In genomic region chr2:128446866-128447537, GRCh38 we compare ENCODE assay signal across 18 cellular contexts.
DNase-seq lines count a peak whose midpoint lies in the region; ATAC-seq and TF ChIP-seq lines count a peak whose summit lies in the region.
"Had no signal": no experiment of that assay in that cellular context is flagged by ENCODE, and none has a peak within 500 bp of the region (broad histone marks: within the 10 kb centered on the region; RNA-seq: fewer than 3 reads in every experiment).

No MANE protein-coding gene starts in this region.

- TF ChIP-seq POLR2A in prostate gland (IDR thresholded peaks at IDR 0.05) = no peak

- no peak for ATAC-seq in RWPE2 (ENCODE audit: low read depth)
- ATAC-seq: activated T-cell treated with anti-CD3 and anti-CD28 coated beads, Interleukin-2, amount 50 U/mL, for 4 hours; gastroesophageal sphincter; left lung had no signal

- H3K27me3 ChIP-seq in RWPE2 (ENCODE audit: insufficient read depth, poor library complexity, severe bottlenecking) (no peaks in the 10 kb centered on the region), osteoblast (ENCODE audit: insufficient read depth, low read length) (no peaks in the 10 kb centered on the region), prostate gland (replicated peaks; ENCODE audit: insufficient read depth) (no peaks in the 10 kb centered on the region), BE2C (no peaks in the 10 kb centered on the region)
- H3K27me3 ChIP-seq: gastroesophageal sphincter, left lung had no signal

- intact Hi-C loops in prostate gland (cut with DNase I) = no loop called here

- H3K4me3 ChIP-seq in RWPE2 (ENCODE audit: severe bottlenecking) (no peak overlapping the region), osteoblast (ENCODE audit: insufficient read depth, low read length) (no peak overlapping the region), prostate gland (no peak overlapping the region), BE2C (ENCODE audit: low read depth, low read length) (no peak overlapping the region)
- H3K4me3 ChIP-seq: gastroesophageal sphincter, left lung had no signal

- peak; percentile 41 for DNase-seq in Ammon's horn (ENCODE audit: low spot score)
- DNase-seq in RWPE2 (ENCODE audit: low spot score) = peak; percentile 52
- peak; percentile 49 for DNase-seq in islet precursor cell
- peak; percentile 73 for DNase-seq in osteoblast (ENCODE audit: insufficient read length, low spot score, missing footprints)
- no peak for DNase-seq in prostate gland (ENCODE audit: low spot score)
- no peak for DNase-seq in MV-4-11 (lab: John Stamatoyannopoulos, UW)
- DNase-seq in activated CD4-positive, CD25-positive, alpha-beta regulatory T cell treated with anti-CD3 and anti-CD28 coated beads, Interleukin-2, amount 50 U/mL, for 72 hours = no peak
- no peak for DNase-seq in BE2C
- DNase-seq: ACHN; activated CD4-positive, alpha-beta T cell treated with anti-CD3 and anti-CD28 coated beads, Interleukin-2, amount 10 ng/mL, durations not matched to agents 7 days and 5 days; activated T-cell treated with anti-CD3 and anti-CD28 coated beads, Interleukin-2, amount 50 U/mL, for 4 hours; dermis blood vessel endothelial cell; erythroblast; NCI-H2029; NCI-H446 treated with DMSO at 0.1 percent for 48 hours; SW 1271 had no signal

- 80% methylated on average over 17 of the region's 17 CpGs for WGBS in prostate gland

- no peaks in the 10 kb centered on the region for H4K20me1 ChIP-seq in osteoblast (ENCODE audit: insufficient read depth, low read length)

- TF ChIP-seq CTCF in RWPE2 (IDR thresholded peaks at IDR 0.05; ENCODE audit: poor library complexity, severe bottlenecking) = no peak
- TF ChIP-seq CTCF in osteoblast (IDR thresholded peaks at IDR 0.05; ENCODE audit: extremely low read depth, low read depth, low read length) = no peak
- TF ChIP-seq CTCF in prostate gland (IDR thresholded peaks at IDR 0.05) = no peak
- no peak for TF ChIP-seq CTCF in BE2C (IDR thresholded peaks at IDR 0.05; ENCODE audit: low read depth, low read length)

- H3K9me3 ChIP-seq in RWPE2 (ENCODE audit: severe bottlenecking) (no peaks in the 10 kb centered on the region), osteoblast (ENCODE audit: low read depth, low read length) (no peaks in the 10 kb centered on the region), prostate gland (no peaks in the 10 kb centered on the region), BE2C (no peaks in the 10 kb centered on the region)
- H3K9me3 ChIP-seq: gastroesophageal sphincter, left lung had no signal

- no peak overlapping the region for H3K4me2 ChIP-seq in osteoblast (ENCODE audit: insufficient read depth, low read length)

- H3K36me3 ChIP-seq in RWPE2 (ENCODE audit: low read depth) = no peaks in the 10 kb centered on the region
- no peaks in the 10 kb centered on the region for H3K36me3 ChIP-seq in osteoblast (ENCODE audit: insufficient read depth, low read length)
- no peaks in the 10 kb centered on the region for H3K36me3 ChIP-seq in prostate gland
- H3K36me3 ChIP-seq in BE2C = no peaks in the 10 kb centered on the region
- H3K36me3 ChIP-seq: gastroesophageal sphincter, left lung had no signal

- H2AFZ ChIP-seq in osteoblast (ENCODE audit: low read length) = no peak overlapping the region

- H3K79me2 ChIP-seq in osteoblast (ENCODE audit: insufficient read depth, low read length) = no peaks in the 10 kb centered on the region

- H3K27ac ChIP-seq in RWPE2 (ENCODE audit: poor library complexity, severe bottlenecking) (no peak overlapping the region), osteoblast (ENCODE audit: low read depth, low read length) (no peak overlapping the region), prostate gland (no peak overlapping the region)
- H3K27ac ChIP-seq: gastroesophageal sphincter, left lung had no signal

- H3K4me1 ChIP-seq in RWPE2 (ENCODE audit: insufficient read depth, poor library complexity, severe bottlenecking) (no peaks in the 10 kb centered on the region), osteoblast (ENCODE audit: insufficient read depth, low read length) (no peaks in the 10 kb centered on the region), prostate gland (replicated peaks) (no peaks in the 10 kb centered on the region), BE2C (peaks cover 19% of the 10 kb centered on the region)
- H3K4me1 ChIP-seq: gastroesophageal sphincter had no signal

Comparison
In these comparisons a context has a peak if more than half of its experiments do, and no peak if none do; other contexts are left out.
1. DNase-seq: peak in Ammon's horn (single experiment), RWPE2 (single experiment), islet precursor cell (single experiment) and osteoblast (single experiment); none in prostate gland (single experiment), MV-4-11 (single experiment), activated CD4-positive, CD25-positive, alpha-beta regulatory T cell treated with anti-CD3 and anti-CD28 coated beads, Interleukin-2, amount 50 U/mL, for 72 hours (single experiment) and BE2C (single experiment).